Comparison of ENCODE assay signal across 12 cellular contexts in genomic region chr1:65992160-65993046, GRCh38.
A peak's percentile ranks its signal among the peaks of the same experiment; 100 is the strongest.
DNase-seq lines count a peak whose midpoint lies in the region; ATAC-seq and TF ChIP-seq lines count a peak whose summit lies in the region.
"Had no signal": no experiment of that assay in that cellular context is flagged by ENCODE, and none has a peak within 500 bp of the region (broad histone marks: within the 10 kb centered on the region; RNA-seq: fewer than 3 reads in every experiment).

No MANE protein-coding gene starts in this region.

- H3K4me3 ChIP-seq in adipocyte (ENCODE audit: low read length) (no peak overlapping the region), rectal smooth muscle tissue (ENCODE audit: low read length) (peak overlapping the region; percentile 27)
- H3K4me3 ChIP-seq: esophagus squamous epithelium had no signal

- no peak for ATAC-seq in activated CD4-positive, CD25-positive, alpha-beta regulatory T cell treated with anti-CD3 and anti-CD28 coated beads, Interleukin-2, amount 50 U/mL, for 24 hours
- ATAC-seq: activated T-helper 17 cell treated with anti-CD3 and anti-CD28 coated beads, Interleukin-2, amount 50 U/mL, for 72 hours had no signal

- H3K9ac ChIP-seq in adipocyte (ENCODE audit: low read length) (no peak overlapping the region), rectal smooth muscle tissue (ENCODE audit: low read length) (no peak overlapping the region)

- no peaks in the 10 kb centered on the region for H3K36me3 ChIP-seq in adipocyte (ENCODE audit: control insufficient read depth, insufficient read depth, low read length, severe bottlenecking)
- no peaks in the 10 kb centered on the region for H3K36me3 ChIP-seq in rectal smooth muscle tissue (ENCODE audit: control insufficient read depth, insufficient read depth, low read length)
- H3K36me3 ChIP-seq: esophagus squamous epithelium had no signal

- CTCF ChIA-PET in GM10248 (lab: Yijun Ruan, JAX): interaction anchor here (1.4 to 1.5 kb wide), 3 partner anchors 9 to 251 kb away, joined by 3 read pairs; no protein-coding TSS in a partner anchor

- H3K27me3 ChIP-seq in adipocyte (replicated peaks; ENCODE audit: control insufficient read depth, insufficient read depth, low read length): no peaks in the 10 kb centered on the region
- no peaks in the 10 kb centered on the region for H3K27me3 ChIP-seq in rectal smooth muscle tissue (ENCODE audit: control insufficient read depth, insufficient read depth, low read length)
- H3K27me3 ChIP-seq: esophagus squamous epithelium had no signal

- no peaks in the 10 kb centered on the region for H3K9me3 ChIP-seq in adipocyte (ENCODE audit: control insufficient read depth, low read length)
- H3K9me3 ChIP-seq: esophagus squamous epithelium had no signal

- DNase-seq in NCI-H2029 treated with DMSO at 0.1 percent for 48 hours (lab: John Stamatoyannopoulos, UW) (peak; percentile 47), adipocyte (ENCODE audit: low read depth) (peak; percentile 6), globus pallidus (ENCODE audit: low spot score) (peak; percentile 95), GM10248 (ENCODE audit: extremely low spot score) (no peak), AG20443 (ENCODE audit: low spot score) (no peak), NCI-H748 treated with DMSO at 0.1 percent for 48 hours (lab: John Stamatoyannopoulos, UW) (no peak)
- DNase-seq: activated CD4-positive, alpha-beta T cell treated with anti-CD3 and anti-CD28 coated beads, Interleukin-2, amount 50 U/mL, for 4 hours; COR-L47; esophagus squamous epithelium had no signal

- TF ChIP-seq CTCF in GM10248 (IDR thresholded peaks at IDR 0.05; ENCODE audit: control extremely low read depth, extremely low read depth, low read depth, missing control alignments): no peak

- POLR2A ChIA-PET in GM10248 (lab: Yijun Ruan, JAX): no interaction called here

- H3K27ac ChIP-seq in rectal smooth muscle tissue (ENCODE audit: low read depth, low read length): no peak overlapping the region
- H3K27ac ChIP-seq: esophagus squamous epithelium had no signal

- H3K4me1 ChIP-seq in adipocyte (ENCODE audit: control insufficient read depth, insufficient read depth, low read length) (peaks cover 5% of the 10 kb centered on the region), rectal smooth muscle tissue (ENCODE audit: control insufficient read depth, insufficient read depth, low read length) (no peaks in the 10 kb centered on the region)
- H3K4me1 ChIP-seq: esophagus squamous epithelium had no signal

Comparison
In these comparisons a context has a peak if more than half of its experiments do, and no peak if none do; other contexts are left out.
1. DNase-seq: peak in NCI-H2029 treated with DMSO at 0.1 percent for 48 hours (single experiment), adipocyte (single experiment) and globus pallidus (single experiment); none in GM10248 (single experiment), AG20443 (single experiment) and NCI-H748 treated with DMSO at 0.1 percent for 48 hours (single experiment).